ENCODE assay signal across 21 cellular contexts in genomic region chr12:54184024-54184805, GRCh38.
"Had no signal": no experiment of that assay in that cellular context is flagged by ENCODE, and none has a peak within 500 bp of the region (broad histone marks: within the 10 kb centered on the region; RNA-seq: fewer than 3 reads in every experiment).

No MANE protein-coding gene starts in this region.

- H3K27ac ChIP-seq: HL-60 had no signal

- H3K9me3 ChIP-seq: SK-N-SH had no signal

- H3K4me2 ChIP-seq: SK-N-SH had no signal

- FAIRE-seq: HTR-8/SVneo, RCC 7860 had no signal

- DNase-seq: KBM-7, MV-4-11, NCI-H1048, NCI-H1105, NCI-H1417, NCI-H1436 treated with DMSO at 0.1 percent for 48 hours, NCI-H1694, NCI-H187 treated with DMSO at 0.1 percent for 48 hours, NCI-H2029 treated with DMSO at 0.1 percent for 48 hours, NCI-H2171 treated with DMSO at 0.1 percent for 48 hours, NCI-H345, NCI-H446 treated with DMSO at 0.1 percent for 48 hours, NCI-H510A treated with DMSO at 0.1 percent for 48 hours, NCI-H526, RPMI8226, SHP77, SK-N-SH, SW 1271 had no signal

- H3K9ac ChIP-seq: SK-N-SH had no signal
